Comparison of ENCODE assay signal across 16 cellular contexts in genomic region chr15:81111018-81111417, GRCh38. TPM values are rescaled to one million over a fixed set of nuclear protein-coding genes. Genes with fewer than 3 reads are reported as not detected.
"Had no signal": no experiment of that assay in that cellular context is flagged by ENCODE, and none has a peak within 500 bp of the region (broad histone marks: within the 10 kb centered on the region; RNA-seq: fewer than 3 reads in every experiment).

No MANE protein-coding gene starts in this region.

- ATAC-seq: right cardiac atrium, T-cell had no signal

- H3K27ac ChIP-seq: adrenal gland had no signal

- FAIRE-seq: small intestine had no signal

- H3K4me3 Mint-ChIP-seq: central memory CD8-positive, alpha-beta T cell; T-cell had no signal

- H3K27ac Mint-ChIP-seq: activated T-helper 2 cell treated with anti-CD3 and anti-CD28 coated beads, Interferon-gamma antibody, Interleukin-2, Interleukin-4, amounts not matched to agents 10 μg/mL and 5 μg/mL and 100 μg/mL, durations not matched to agents 14 hours and 24 hours and 36 hours; T-cell had no signal

- H3K4me1 Mint-ChIP-seq: central memory CD8-positive, alpha-beta T cell; T-cell had no signal

- H3K36me3 ChIP-seq: adrenal gland had no signal

- H3K27me3 ChIP-seq: adrenal gland had no signal

- H3K4me3 ChIP-seq: adrenal gland had no signal

- H3K36me3 Mint-ChIP-seq: T-cell had no signal

- H3K9me3 Mint-ChIP-seq: activated T-helper 2 cell treated with anti-CD3 and anti-CD28 coated beads, Interferon-gamma antibody, Interleukin-2, Interleukin-4, amounts not matched to agents 10 μg/mL and 5 μg/mL and 100 μg/mL, durations not matched to agents 14 hours and 24 hours and 36 hours; central memory CD8-positive, alpha-beta T cell; T-cell had no signal

- DNase-seq: activated CD4-positive, alpha-beta T cell treated with anti-CD3 and anti-CD28 coated beads, Interleukin-2, amount 50 U/mL, for 1 hour; activated naive CD4-positive, alpha-beta T cell treated with anti-CD3 and anti-CD28 coated beads, Interleukin-2, amount 50 U/mL, for 16 hours; activated T-cell treated with anti-CD3 and anti-CD28 coated beads for 4 hours; adrenal gland; cortex of kidney; effector CD8-positive, alpha-beta T cell; hypothalamus; right cardiac atrium; small intestine; stimulated activated naive CD4-positive, alpha-beta T cell; substantia nigra; T-cell; trophoblast cell had no signal

- H3K9me3 ChIP-seq: adrenal gland had no signal

- H3K4me1 ChIP-seq: adrenal gland had no signal

RNA-seq across cellular contexts. Expression of gene CFAP161, which starts 23.1 kb away (rescaled TPM):
- total RNA-seq: activated CD8-positive, alpha-beta memory T cell treated with anti-CD3 and anti-CD28 coated beads for 36 hours; activated T-helper 2 cell treated with anti-CD3 and anti-CD28 coated beads, Interferon-gamma antibody, Interleukin-2, Interleukin-4, amounts not matched to agents 10 μg/mL and 5 μg/mL and 100 μg/mL, durations not matched to agents 14 hours and 24 hours and 36 hours had no signal
